Comparison of ENCODE assay signal across 14 cellular contexts in genomic region chr10:71331736-71332135, GRCh38. TPM values are rescaled to one million over a fixed set of nuclear protein-coding genes. Genes with fewer than 3 reads are reported as not detected.
DNase-seq lines count a peak whose midpoint lies in the region; TF ChIP-seq lines count a peak whose summit lies in the region.
"Had no signal": no experiment of that assay in that cellular context is flagged by ENCODE, and none has a peak within 500 bp of the region (broad histone marks: within the 10 kb centered on the region; RNA-seq: fewer than 3 reads in every experiment).

No MANE protein-coding gene starts in this region.

- H3K4me3 ChIP-seq in prostate gland (no peak overlapping the region), adrenal gland (no peak overlapping the region)
- H3K4me3 ChIP-seq: K562 had no signal

- H3K27me3 ChIP-seq in prostate gland (replicated peaks; ENCODE audit: insufficient read depth), result no peaks in the 10 kb centered on the region
- no peaks in the 10 kb centered on the region for H3K27me3 ChIP-seq in adrenal gland

- H3K36me3 ChIP-seq in prostate gland, result no peaks in the 10 kb centered on the region
- no peaks in the 10 kb centered on the region for H3K36me3 ChIP-seq in adrenal gland (replicated peaks in 1 of 2)

- no peaks in the 10 kb centered on the region for H3K4me1 ChIP-seq in prostate gland (replicated peaks)
- peaks cover 0 to 6% of the 10 kb centered on the region in 2 donors for H3K4me1 ChIP-seq in adrenal gland (replicated peaks in 1 of 2)

- peak; percentile 28 for DNase-seq in NCI-H1092 treated with DMSO at 0.1 percent for 48 hours (lab: John Stamatoyannopoulos, UW)
- DNase-seq in NCI-H1092 (lab: John Stamatoyannopoulos, UW), result no peak
- DNase-seq in NCI-H1694 treated with DMSO at 0.1 percent for 48 hours (lab: John Stamatoyannopoulos, UW), result peak; percentile 34
- DNase-seq in NCI-H69 (lab: John Stamatoyannopoulos, UW), result peak; percentile 59
- peak; percentile 55 for DNase-seq in prostate gland (ENCODE audit: low spot score)
- DNase-seq in NK-92 treated with Interleukin-12 subunit alpha and Interleukin-12 subunit beta, amount 100 ng/mL, for 24 hours (lab: John Stamatoyannopoulos, UW), result no peak
- no peak for DNase-seq in anterior cingulate cortex (lab: John Stamatoyannopoulos, UW)
- DNase-seq in adrenal gland, result no peak
- DNase-seq: DND-41, NCI-H187 treated with DMSO at 0.1 percent for 48 hours, NCI-H524 treated with DMSO at 0.1 percent for 48 hours, SHP77 treated with DMSO at 0.1 percent for 48 hours, T-helper 17 cell had no signal

- intact Hi-C loops in prostate gland (cut with DNase I), result no loop called here
- intact Hi-C loops in adrenal gland (cut with DNase I), result no loop called here

- no peaks in the 10 kb centered on the region for H3K9me3 ChIP-seq in prostate gland
- no peaks in the 10 kb centered on the region for H3K9me3 ChIP-seq in adrenal gland (replicated peaks in 1 of 3)

- WGBS in prostate gland, result 34% methylated on average over 4 of the region's 4 CpGs
- 67 to 80% (median 73%) methylated on average over 4 of the region's 4 CpGs for WGBS in adrenal gland, 4 donors

- no peak overlapping the region for H3K27ac ChIP-seq in prostate gland
- no peak overlapping the region for H3K27ac ChIP-seq in adrenal gland

- no peak for TF ChIP-seq POLR2A in prostate gland (IDR thresholded peaks at IDR 0.05)
- no peak for TF ChIP-seq POLR2A in adrenal gland (IDR thresholded peaks at IDR 0.05)

- TF ChIP-seq CTCF in prostate gland (IDR thresholded peaks at IDR 0.05) (no peak), adrenal gland (IDR thresholded peaks at IDR 0.05) (no peak)

RNA-seq across cellular contexts. Expression of gene SLC29A3, which starts 12.7 kb away (rescaled TPM):
- total RNA-seq in prostate gland (10 to 100 TPM in 1 of 2 donors, 1 to 10 TPM in 1; 4.6 to 12.7 TPM), adrenal gland (10 to 100 TPM in 1 of 8 donors, 1 to 10 TPM in 7; 1.7 to 19.0 (median 4.0) TPM)
- polyA plus RNA-seq in adrenal gland, result 1 to 10 TPM; 2.2 to 4.0 (median 3.1) TPM

Comparison
In these comparisons a context has a peak if more than half of its experiments do, and no peak if none do; other contexts are left out.
1. DNase-seq: peak in NCI-H1092 treated with DMSO at 0.1 percent for 48 hours (single experiment), NCI-H1694 treated with DMSO at 0.1 percent for 48 hours (single experiment), NCI-H69 (single experiment) and prostate gland (single experiment); none in NCI-H1092 (single experiment), NK-92 treated with Interleukin-12 subunit alpha and Interleukin-12 subunit beta, amount 100 ng/mL, for 24 hours (single experiment), anterior cingulate cortex (0 of 58) and adrenal gland (0 of 7).